ENCODE assay signal across 13 cellular contexts in the genomic region with DNA sequence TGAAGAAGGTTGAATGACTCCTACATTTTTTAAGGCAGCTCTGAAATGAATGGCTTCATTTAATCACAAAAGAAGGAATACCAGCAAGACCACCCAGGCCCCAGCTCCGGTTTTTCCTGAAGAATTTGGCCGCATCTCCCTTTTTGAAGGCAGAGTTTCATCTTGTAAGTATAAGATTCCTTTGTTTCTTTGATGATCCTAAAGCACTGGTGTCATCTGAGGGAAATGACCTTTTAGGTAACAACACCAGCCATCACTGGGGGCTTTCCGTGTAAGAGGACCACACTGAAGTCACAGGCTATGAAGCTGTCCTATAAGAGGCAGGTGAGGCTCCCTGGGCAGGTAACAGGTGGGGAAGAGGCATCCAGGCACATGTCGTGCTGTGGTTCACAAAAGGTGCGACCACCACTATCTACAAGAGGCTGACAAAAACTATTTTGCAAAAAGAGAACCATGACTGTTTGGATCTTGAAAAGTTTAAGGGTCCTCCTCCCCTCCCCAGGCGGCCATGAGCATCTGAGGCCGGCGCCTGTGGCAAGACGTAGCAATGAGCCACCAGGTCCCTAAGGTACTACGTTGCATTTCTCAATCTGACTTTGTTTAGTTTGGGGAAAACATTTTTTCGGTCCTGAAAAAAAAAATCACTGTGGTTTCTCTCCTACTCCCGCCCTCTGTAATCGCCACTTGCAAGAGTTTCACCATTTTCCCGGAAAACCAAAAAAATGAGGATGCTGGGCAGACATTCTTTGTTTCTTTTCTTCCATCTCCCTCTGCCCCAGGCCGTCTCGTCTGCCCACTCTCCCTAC. TPM values are rescaled to one million over a fixed set of nuclear protein-coding genes. Genes with fewer than 3 reads are reported as not detected.
DNase-seq lines count a peak whose midpoint lies in the region; ATAC-seq and TF ChIP-seq lines count a peak whose summit lies in the region.
"Had no signal": no experiment of that assay in that cellular context is flagged by ENCODE, and none has a peak within 500 bp of the region (broad histone marks: within the 10 kb centered on the region; RNA-seq: fewer than 3 reads in every experiment).

No MANE protein-coding gene starts in this region.

- no peak overlapping the region for H3K9ac ChIP-seq in fibroblast of lung (ENCODE audit: insufficient read depth, low read length)

- H3K4me1 ChIP-seq in SJSA1 (replicated peaks) (peaks cover 66% of the 10 kb centered on the region), fibroblast of lung (ENCODE audit: control insufficient read depth, extremely low read depth, insufficient read depth, low read length) (peaks cover 22% of the 10 kb centered on the region)

- H3K4me2 ChIP-seq in fibroblast of lung (ENCODE audit: extremely low read depth, insufficient read depth, low read length) = no peak overlapping the region

- TF ChIP-seq CTCF in fibroblast of lung (conservative IDR thresholded peaks at IDR 0.05 in 1 of 2, IDR thresholded peaks at IDR 0.05 in 1 of 2; ENCODE audit: low read depth in 1 of 2, low read length in 2 of 2) = no peak

- no peaks in the 10 kb centered on the region for H3K36me3 Mint-ChIP-seq in stimulated activated effector memory CD8-positive, alpha-beta T cell treated with anti-CD3 and anti-CD28 coated beads, Interleukin-12 subunit alpha, Interleukin-12 subunit beta, amount 100 ng/mL, for 72 hours

- no peaks in the 10 kb centered on the region for H3K9me3 Mint-ChIP-seq in stimulated activated effector memory CD8-positive, alpha-beta T cell treated with anti-CD3 and anti-CD28 coated beads, Interleukin-12 subunit alpha, Interleukin-12 subunit beta, amount 100 ng/mL, for 72 hours

- peak overlapping the region; percentile 70 for H3K27ac Mint-ChIP-seq in stimulated activated effector memory CD8-positive, alpha-beta T cell treated with anti-CD3 and anti-CD28 coated beads, Interleukin-12 subunit alpha, Interleukin-12 subunit beta, amount 100 ng/mL, for 72 hours
- H3K27ac Mint-ChIP-seq: activated CD8-positive, alpha-beta T cell treated with anti-CD3 and anti-CD28 coated beads, Interleukin-2, amount 10 ng/mL, durations not matched to agents 7 days and 5 days had no signal

- no peaks in the 10 kb centered on the region for H3K79me2 ChIP-seq in fibroblast of lung (ENCODE audit: control insufficient read depth, insufficient read depth, low read length)

- no peak for ATAC-seq in stimulated activated effector memory CD8-positive, alpha-beta T cell treated with anti-CD3 and anti-CD28 coated beads, Interleukin-12 subunit alpha, Interleukin-12 subunit beta, amount 100 ng/mL, for 72 hours
- ATAC-seq: activated CD8-positive, alpha-beta T cell treated with anti-CD3 and anti-CD28 coated beads, Interleukin-2, amount 10 ng/mL, durations not matched to agents 7 days and 5 days had no signal

- no peak overlapping the region for H3K4me3 Mint-ChIP-seq in stimulated activated effector memory CD8-positive, alpha-beta T cell treated with anti-CD3 and anti-CD28 coated beads, Interleukin-12 subunit alpha, Interleukin-12 subunit beta, amount 100 ng/mL, for 72 hours
- H3K4me3 Mint-ChIP-seq: activated CD8-positive, alpha-beta T cell treated with anti-CD3 and anti-CD28 coated beads, Interleukin-2, amount 10 ng/mL, durations not matched to agents 7 days and 5 days had no signal

- H2AFZ ChIP-seq in fibroblast of lung (ENCODE audit: low read length) = no peak overlapping the region

- DNase-seq in H4 (ENCODE audit: low spot score) (peak; percentile 29), SJSA1 (ENCODE audit: low read depth in 1 of 2, low spot score in 2 of 2) (peak; percentile 74 to 79), fibroblast of lung (ENCODE audit: low read depth in 2 of 2) (peak in 1 of 2 donors; percentile 29), anterior cingulate cortex (lab: John Stamatoyannopoulos, UW) (no peak), H7 (no peak)
- DNase-seq in stimulated activated effector memory CD8-positive, alpha-beta T cell treated with anti-CD3 and anti-CD28 coated beads, Interleukin-12 subunit alpha, Interleukin-12 subunit beta, amount 100 ng/mL, for 72 hours (ENCODE audit: low spot score in 2 of 2) = peak in 1 of 2 donors; percentile 25
- DNase-seq in NK-92 treated with Interleukin-12 subunit alpha and Interleukin-12 subunit beta, amount 100 ng/mL, for 24 hours (lab: John Stamatoyannopoulos, UW) = no peak
- DNase-seq: activated CD8-positive, alpha-beta T cell treated with anti-CD3 and anti-CD28 coated beads, Interleukin-2, amount 10 ng/mL, durations not matched to agents 7 days and 5 days; Caco-2; NCI-H446; Peyer's patch; stimulated activated CD4-positive, alpha-beta T cell treated with anti-CD3 and anti-CD28 coated beads, Interleukin-4, amount 100 ng/mL, for 1 hour; stimulated activated naive CD4-positive, alpha-beta T cell had no signal

- peak overlapping the region; percentile 22 for H3K4me3 ChIP-seq in SJSA1
- H3K4me3 ChIP-seq in fibroblast of lung (replicated peaks in 1 of 4; ENCODE audit: control extremely low read depth in 1 of 4, insufficient read depth in 1 of 4, low read depth in 3 of 4, low read length in 4 of 4) = no peak overlapping the region
- H3K4me3 ChIP-seq in H7 (ENCODE audit: insufficient read depth, low read depth, low read length) = no peak overlapping the region
- H3K4me3 ChIP-seq: Peyer's patch had no signal

- H3K36me3 ChIP-seq in SJSA1 (no peaks in the 10 kb centered on the region), fibroblast of lung (ENCODE audit: control insufficient read depth, insufficient read depth, low read length) (no peaks in the 10 kb centered on the region), H7 (replicated peaks; ENCODE audit: control insufficient read depth, insufficient read depth, low read length) (no peaks in the 10 kb centered on the region)
- H3K36me3 ChIP-seq: Peyer's patch had no signal

- H3K27me3 ChIP-seq in SJSA1 (replicated peaks) (no peaks in the 10 kb centered on the region), fibroblast of lung (ENCODE audit: control insufficient read depth, insufficient read depth, low read length) (no peaks in the 10 kb centered on the region), H7 (ENCODE audit: control insufficient read depth, insufficient read depth, low read length) (no peaks in the 10 kb centered on the region)
- H3K27me3 ChIP-seq: Peyer's patch had no signal

- no peaks in the 10 kb centered on the region for H4K20me1 ChIP-seq in fibroblast of lung (ENCODE audit: control insufficient read depth, extremely low read depth, insufficient read depth, low read length)

- peak overlapping the region; percentile 93 for H3K27ac ChIP-seq in SJSA1
- peak overlapping the region; percentile 89 for H3K27ac ChIP-seq in fibroblast of lung (ENCODE audit: insufficient read depth, low read length)

- H3K9me3 ChIP-seq in SJSA1 (replicated peaks) (no peaks in the 10 kb centered on the region), fibroblast of lung (ENCODE audit: control insufficient read depth, insufficient read depth, low read depth, low read length) (no peaks in the 10 kb centered on the region)
- H3K9me3 ChIP-seq: Caco-2, Peyer's patch had no signal

- peaks cover 15% of the 10 kb centered on the region for H3K4me1 Mint-ChIP-seq in stimulated activated effector memory CD8-positive, alpha-beta T cell treated with anti-CD3 and anti-CD28 coated beads, Interleukin-12 subunit alpha, Interleukin-12 subunit beta, amount 100 ng/mL, for 72 hours

RNA-seq across cellular contexts. Expression of gene IRF2BP2, which starts 46.3 kb away (rescaled TPM):
- total RNA-seq in H4 (2014; rRNA removed; shearing (Covaris generic)) = 34.3 and 43.4 TPM in 2 replicates
- 42.1 and 60.8 TPM in 2 replicates for total RNA-seq in SJSA1 (2014; rRNA removed; shearing (Covaris generic))
- total RNA-seq in fibroblast of lung = 71.8 and 113 TPM in 2 replicates
- 17.8 and 28.2 TPM in 2 replicates for polyA plus RNA-seq in fibroblast of lung
- polyA plus RNA-seq in fibroblast of lung (2012) = 28.9 and 44.7 TPM in 2 replicates
- polyA minus RNA-seq in fibroblast of lung (ENCODE audit: low replicate concordance) = 38.6 and 48.1 TPM in 2 replicates
- 67.0 and 90.9 TPM in 2 replicates for total RNA-seq in H7 (2014; rRNA removed; shearing (Covaris generic))

Comparison
In these comparisons a context has a peak if more than half of its experiments do, and no peak if none do; other contexts are left out.
1. DNase-seq: peak in H4 (single experiment) and SJSA1 (2 of 2); none in NK-92 treated with Interleukin-12 subunit alpha and Interleukin-12 subunit beta, amount 100 ng/mL, for 24 hours (single experiment), anterior cingulate cortex (0 of 58) and H7 (single experiment).